Comparison of ENCODE assay signal across 8 cellular contexts in the genomic region with DNA sequence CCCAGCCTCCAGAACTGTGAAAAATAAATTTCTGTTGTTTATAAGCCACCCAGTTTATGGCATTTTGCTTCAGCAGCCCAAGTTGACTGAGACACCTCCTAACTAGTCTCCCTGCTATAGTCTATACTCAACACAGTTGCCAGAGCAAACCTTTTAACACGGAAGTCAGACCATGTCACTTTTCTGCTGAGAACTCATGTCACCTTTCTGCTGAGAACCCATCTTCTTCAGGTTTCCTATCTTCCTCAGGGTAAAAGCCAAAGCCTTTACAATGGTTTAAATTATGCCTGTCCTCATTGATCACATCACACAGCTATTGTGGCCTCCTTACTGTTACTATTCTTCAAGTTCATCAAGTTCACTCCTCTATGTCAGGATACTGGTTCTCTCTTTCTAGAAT.
"Had no signal": no experiment of that assay in that cellular context is flagged by ENCODE, and none has a peak within 500 bp of the region (broad histone marks: within the 10 kb centered on the region; RNA-seq: fewer than 3 reads in every experiment).

No MANE protein-coding gene starts in this region.

- DNase-seq: GDM1, GF-D8 had no signal

- FAIRE-seq: G401.6, GM12878, GM12891, GM12892, GM18507, GM19239 had no signal

- H3K4me3 ChIP-seq: GM12878 had no signal

- ATAC-seq: GM12878 had no signal
